In genomic region chr14:52791204-52792096, GRCh38 we compare ENCODE assay signal across 8 cellular contexts. TPM values are rescaled to one million over a fixed set of nuclear protein-coding genes. Genes with fewer than 3 reads are reported as not detected.
DNase-seq lines count a peak whose midpoint lies in the region; TF ChIP-seq lines count a peak whose summit lies in the region.

Gene GNPNAT1 (minus strand): TSS chr14:52791607. CDS start chr14:52784650, 6,957 bp downstream.

- no peaks in the 10 kb centered on the region for H3K9me3 ChIP-seq in effector memory CD4-positive, alpha-beta T cell (ENCODE audit: control insufficient read depth, low read length)

- H3K27ac ChIP-seq in effector memory CD4-positive, alpha-beta T cell (ENCODE audit: insufficient read depth, low read length, poor library complexity, severe bottlenecking) = peak within 1 kb of the TSS; percentile 60

- no peaks in the 10 kb centered on the region for H3K36me3 ChIP-seq in effector memory CD4-positive, alpha-beta T cell (ENCODE audit: control insufficient read depth, insufficient read depth, low read length)

- H3K4me1 ChIP-seq in effector memory CD4-positive, alpha-beta T cell (ENCODE audit: control insufficient read depth, insufficient read depth, low read length, poor library complexity, severe bottlenecking) = peaks cover 12% of the 10 kb centered on the region

- H3K4me3 ChIP-seq in effector memory CD4-positive, alpha-beta T cell (ENCODE audit: insufficient read depth, low read depth, low read length, poor library complexity, severe bottlenecking) = peak within 1 kb of the TSS; percentile 85

- H3K27me3 ChIP-seq in effector memory CD4-positive, alpha-beta T cell (replicated peaks; ENCODE audit: control insufficient read depth, insufficient read depth, low read length, poor library complexity, severe bottlenecking) = no peaks in the 10 kb centered on the region

- DNase-seq in CMK (ENCODE audit: low read depth) (peak; percentile 78), GM20000 (ENCODE audit: low spot score) (peak; percentile 95), HT-29 (ENCODE audit: low spot score) (peak; percentile 79), NOMO-1 treated with DMSO at 0.1 percent for 48 hours (lab: John Stamatoyannopoulos, UW; ENCODE audit: unreplicated experiment) (peak; percentile 82), medulla oblongata (ENCODE audit: extremely low spot score) (peak; percentile 91)
- DNase-seq in activated CD8-positive, alpha-beta memory T cell treated with anti-CD3 and anti-CD28 coated beads for 4 hours (ENCODE audit: low read depth in 2 of 2) = peak; percentile 77 to 82
- peak; percentile 85 to 88 (median 85) for DNase-seq in effector memory CD4-positive, alpha-beta T cell
- peak; percentile 52 to 82 (median 60) for DNase-seq in stimulated activated CD4-positive, alpha-beta T cell treated with anti-CD3 and anti-CD28 coated beads, TNF-alpha, amount 100 ng/mL, for 48 hours (ENCODE audit: low read depth in 3 of 3)

- no peak for TF ChIP-seq CTCF in GM20000 (IDR thresholded peaks at IDR 0.05; ENCODE audit: extremely low read depth, missing control alignments)

RNA-seq across cellular contexts. Expression of gene GNPNAT1, which starts in this region (rescaled TPM):
- 17.8 and 23.7 TPM in 2 replicates for total RNA-seq in HT-29 (2014; rRNA removed; shearing (Covaris generic))

Comparison
In these comparisons a context has a peak if more than half of its experiments do, and no peak if none do; other contexts are left out.
1. Peak in every context shown above with its lines: DNase-seq, H3K4me3 ChIP-seq and H3K27ac ChIP-seq.